ENCODE assay signal across 8 cellular contexts in the genomic region with DNA sequence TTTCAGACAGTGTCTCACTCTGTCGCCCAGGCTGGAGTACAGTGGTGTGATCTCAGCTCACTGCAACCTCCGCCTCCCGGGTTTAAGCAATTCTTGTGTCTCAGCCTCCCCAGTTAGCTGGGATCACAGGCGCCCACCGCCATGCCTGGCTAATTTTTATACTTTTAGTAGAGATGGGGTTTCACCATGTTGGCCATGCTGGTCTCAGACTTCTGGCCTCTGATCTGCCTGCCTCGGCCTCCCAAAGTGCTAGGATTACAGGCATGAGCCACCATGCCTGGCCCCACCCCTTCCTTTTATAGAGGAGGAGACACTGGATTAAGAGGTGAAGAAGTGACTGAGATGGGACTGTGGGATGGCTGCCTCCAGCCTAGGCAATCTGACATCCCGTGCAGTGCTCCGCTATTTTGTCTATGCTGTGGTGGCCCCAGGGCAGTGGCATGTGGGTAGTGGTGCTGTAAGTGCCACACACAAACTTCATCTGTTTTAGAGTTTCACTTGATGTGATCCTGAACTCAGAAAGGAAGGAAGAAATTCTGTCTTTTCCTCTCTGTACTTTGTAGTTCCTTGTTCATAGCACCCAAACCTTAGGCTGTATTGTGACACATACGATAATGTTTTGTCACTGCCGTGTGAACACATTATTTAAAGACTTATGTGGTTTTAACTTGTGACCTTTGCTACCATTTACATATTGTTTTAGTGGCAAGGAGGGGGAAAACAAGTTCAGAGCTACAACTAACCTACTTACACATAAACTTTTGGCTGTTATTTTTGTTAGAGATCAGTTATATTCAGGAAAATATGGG.
A peak's percentile ranks its signal among the peaks of the same experiment; 100 is the strongest.
DNase-seq lines count a peak whose midpoint lies in the region; ATAC-seq lines count a peak whose summit lies in the region.

No MANE protein-coding gene starts in this region.

- no peaks in the 10 kb centered on the region for H3K27me3 ChIP-seq in mucosa of rectum (ENCODE audit: control insufficient read depth in 2 of 2, insufficient read depth in 2 of 2, low read length in 2 of 2)

- peak overlapping the region; percentile 43 to 73 for H3K27ac ChIP-seq in mucosa of rectum (ENCODE audit: low read depth in 2 of 2, low read length in 2 of 2)

- no peaks in the 10 kb centered on the region for H3K36me3 ChIP-seq in mucosa of rectum (ENCODE audit: control insufficient read depth in 2 of 2, insufficient read depth in 2 of 2, low read length in 2 of 2)

- H3K4me3 ChIP-seq in mucosa of rectum (ENCODE audit: low read length in 2 of 2): no peak overlapping the region

- H3K9ac ChIP-seq in mucosa of rectum (ENCODE audit: low read depth in 1 of 2, low read length in 2 of 2): peak overlapping the region in 1 of 2 donors; percentile 44

- DNase-seq in SKM-1 treated with dmso at 0.1 percent for 144 hours (lab: John Stamatoyannopoulos, UW; ENCODE audit: unreplicated experiment) (peak; percentile 72), NCI-H1436 (lab: John Stamatoyannopoulos, UW) (no peak), amygdala (lab: John Stamatoyannopoulos, UW) (no peak)
- DNase-seq in activated CD4-positive, alpha-beta T cell treated with anti-CD3 and anti-CD28 coated beads, Interleukin-2, amount 50 U/mL, for 1 hour: no peak
- DNase-seq in activated CD8-positive, alpha-beta memory T cell treated with anti-CD3 and anti-CD28 coated beads, Interleukin-2, amount 50 U/mL, for 48 hours: no peak

- peak; percentile 53 for ATAC-seq in GM18870 (IDR thresholded peaks at IDR 0.05; ENCODE audit: unreplicated experiment)
- peak; percentile 77 for ATAC-seq in HG02938 (IDR thresholded peaks at IDR 0.05; ENCODE audit: unreplicated experiment)

- peaks cover 19 to 50% of the 10 kb centered on the region in 2 donors for H3K4me1 ChIP-seq in mucosa of rectum (ENCODE audit: control insufficient read depth in 2 of 2, insufficient read depth in 2 of 2, low read length in 2 of 2)

- no peaks in the 10 kb centered on the region for H3K9me3 ChIP-seq in mucosa of rectum (ENCODE audit: control insufficient read depth in 2 of 2, low read length in 2 of 2)
